In the genomic region with DNA sequence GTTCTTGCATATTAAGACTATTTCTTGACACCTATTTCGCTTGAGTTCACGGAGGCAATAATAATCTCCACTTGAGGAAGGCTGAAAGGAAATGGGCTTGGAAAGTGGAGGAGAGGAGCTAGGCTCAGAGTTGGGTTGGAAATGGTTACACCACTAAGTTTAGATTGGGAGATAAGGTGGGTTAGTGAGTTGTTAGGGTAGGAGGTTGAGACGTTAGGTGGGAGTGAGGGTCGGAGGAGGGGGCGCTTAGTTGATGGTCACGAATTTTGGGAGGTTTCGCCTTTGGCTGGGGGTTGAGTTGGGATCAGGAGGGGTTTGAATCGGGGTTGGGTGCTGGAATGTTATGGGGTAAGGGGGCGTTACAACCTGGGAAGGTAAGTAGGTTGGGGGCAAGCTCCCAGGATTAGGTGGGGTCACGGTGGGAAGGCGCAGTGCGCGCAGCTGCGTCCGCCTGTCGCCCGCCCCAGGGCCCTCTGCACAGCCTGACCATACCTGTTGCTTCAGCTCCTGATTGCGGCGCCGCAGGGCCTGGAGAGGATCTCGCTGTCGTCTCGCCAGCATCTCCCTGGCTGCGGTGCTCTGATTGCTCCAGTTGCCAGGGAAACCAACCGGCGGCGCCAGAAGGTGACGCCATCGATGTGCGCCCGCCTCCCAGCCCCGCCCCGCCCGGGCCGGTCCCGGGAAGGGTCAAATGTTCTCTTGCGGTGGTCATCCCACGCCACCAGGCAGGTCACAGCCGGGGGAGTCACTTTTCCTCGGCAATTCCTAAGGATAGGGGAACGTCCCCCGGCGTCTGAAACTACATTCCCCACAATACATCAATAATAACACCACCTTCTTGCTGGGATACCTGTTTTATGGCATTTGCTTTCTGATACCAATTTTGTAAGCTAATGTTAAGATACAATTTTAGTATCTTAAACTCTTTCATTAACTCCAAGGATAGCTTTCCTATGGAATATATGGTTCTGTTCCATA, we compare ENCODE assay signal across 1 cellular context.
TF ChIP-seq lines count a peak whose summit lies in the region.

Gene NPHP1, minus strand, starts transcription at position 606 of the 978 bp plus-strand sequence. Its CDS starts 45 bp downstream, at position 561.

TF ChIP-seq in HepG2, 621 proteins besides CTCF, POLR2A, EP300 and RAD21 (continued from another document):
- TF ChIP-seq, protein P1, sequence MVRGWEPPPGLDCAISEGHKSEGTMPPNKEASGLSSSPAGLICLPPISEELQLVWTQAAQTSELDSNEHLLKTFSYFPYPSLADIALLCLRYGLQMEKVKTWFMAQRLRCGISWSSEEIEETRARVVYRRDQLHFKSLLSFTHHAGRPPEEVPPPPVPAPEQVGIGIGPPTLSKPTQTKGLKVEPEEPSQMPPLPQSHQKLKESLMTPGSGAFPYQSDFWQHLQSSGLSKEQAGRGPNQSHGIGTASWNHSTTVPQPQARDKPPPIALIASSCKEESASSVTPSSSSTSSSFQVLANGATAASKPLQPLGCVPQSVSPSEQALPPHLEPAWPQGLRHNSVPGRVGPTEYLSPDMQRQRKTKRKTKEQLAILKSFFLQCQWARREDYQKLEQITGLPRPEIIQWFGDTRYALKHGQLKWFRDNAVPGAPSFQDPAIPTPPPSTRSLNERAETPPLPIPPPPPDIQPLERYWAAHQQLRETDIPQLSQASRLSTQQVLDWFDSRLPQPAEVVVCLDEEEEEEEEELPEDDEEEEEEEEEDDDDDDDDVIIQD (CRISPR knock-in tag; IDR thresholded peaks at IDR 0.05; ENCODE audit: low read depth): peak; percentile 17; the same call in 1 of the 2 replicates
- TF ChIP-seq ZNF12 (CRISPR knock-in tag; IDR thresholded peaks at IDR 0.05): 0 out of 2 replicates have a peak, but pooled peaks have one; percentile 27
- no peak for TF ChIP-seq ZNF747 (CRISPR knock-in tag; IDR thresholded peaks at IDR 0.05; ENCODE audit: borderline replicate concordance)
- peak; percentile 70; the same call in 1 of the 2 replicates for TF ChIP-seq NFKB2 (CRISPR knock-in tag; IDR thresholded peaks at IDR 0.05; ENCODE audit: borderline replicate concordance)
- TF ChIP-seq RXRB (CRISPR knock-in tag; IDR thresholded peaks at IDR 0.05; ENCODE audit: borderline replicate concordance): peak; percentile 56; the same call in 1 of the 2 replicates
- no peak for TF ChIP-seq SMC3 (IDR thresholded peaks at IDR 0.05; ENCODE audit: low read length)
- TF ChIP-seq ZNF550 (CRISPR knock-in tag; IDR thresholded peaks at IDR 0.05; ENCODE audit: borderline replicate concordance): peak; percentile 80; the same call in 1 of the 2 replicates
- peak; percentile 77; the same call in 1 of the 2 replicates for TF ChIP-seq CBX5 (CRISPR knock-in tag; IDR thresholded peaks at IDR 0.05; ENCODE audit: borderline replicate concordance)
- peak; percentile 39; the same call in 1 of the 2 replicates for TF ChIP-seq CEBPB (IDR thresholded peaks at IDR 0.05; ENCODE audit: borderline replicate concordance, low read depth, low read length)
- TF ChIP-seq YEATS4 (CRISPR knock-in tag; IDR thresholded peaks at IDR 0.05; ENCODE audit: borderline replicate concordance): peak; percentile 60; the same call in 1 of the 2 replicates
- TF ChIP-seq, protein P2, sequence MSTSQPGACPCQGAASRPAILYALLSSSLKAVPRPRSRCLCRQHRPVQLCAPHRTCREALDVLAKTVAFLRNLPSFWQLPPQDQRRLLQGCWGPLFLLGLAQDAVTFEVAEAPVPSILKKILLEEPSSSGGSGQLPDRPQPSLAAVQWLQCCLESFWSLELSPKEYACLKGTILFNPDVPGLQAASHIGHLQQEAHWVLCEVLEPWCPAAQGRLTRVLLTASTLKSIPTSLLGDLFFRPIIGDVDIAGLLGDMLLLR (CRISPR knock-in tag; IDR thresholded peaks at IDR 0.05): peak; percentile 45; the same call in 1 of the 2 replicates
- TF ChIP-seq RFX5 (IDR thresholded peaks at IDR 0.05; ENCODE audit: low read depth, low read length): peak; percentile 64; the same call in 1 of the 2 replicates
- TF ChIP-seq ZBTB38 (CRISPR knock-in tag; IDR thresholded peaks at IDR 0.05): peak; percentile 31; the same call in 1 of the 2 replicates
- TF ChIP-seq MAFK (conservative IDR thresholded peaks at IDR 0.05 in 1 of 2, IDR thresholded peaks at IDR 0.05 in 1 of 2; ENCODE audit: low read length in 2 of 2): no peak
- TF ChIP-seq POGZ (CRISPR knock-in tag; IDR thresholded peaks at IDR 0.05): peak; percentile 97
- TF ChIP-seq ZNF605 (CRISPR knock-in tag; IDR thresholded peaks at IDR 0.05): no peak; the same call in 1 of the 2 replicates
- peak; percentile 65; the same call in 1 of the 2 replicates for TF ChIP-seq ZNF503 (CRISPR knock-in tag; IDR thresholded peaks at IDR 0.05)
- TF ChIP-seq RFXAP (CRISPR knock-in tag; IDR thresholded peaks at IDR 0.05; ENCODE audit: borderline replicate concordance): peak; percentile 92
- TF ChIP-seq, protein P3, sequence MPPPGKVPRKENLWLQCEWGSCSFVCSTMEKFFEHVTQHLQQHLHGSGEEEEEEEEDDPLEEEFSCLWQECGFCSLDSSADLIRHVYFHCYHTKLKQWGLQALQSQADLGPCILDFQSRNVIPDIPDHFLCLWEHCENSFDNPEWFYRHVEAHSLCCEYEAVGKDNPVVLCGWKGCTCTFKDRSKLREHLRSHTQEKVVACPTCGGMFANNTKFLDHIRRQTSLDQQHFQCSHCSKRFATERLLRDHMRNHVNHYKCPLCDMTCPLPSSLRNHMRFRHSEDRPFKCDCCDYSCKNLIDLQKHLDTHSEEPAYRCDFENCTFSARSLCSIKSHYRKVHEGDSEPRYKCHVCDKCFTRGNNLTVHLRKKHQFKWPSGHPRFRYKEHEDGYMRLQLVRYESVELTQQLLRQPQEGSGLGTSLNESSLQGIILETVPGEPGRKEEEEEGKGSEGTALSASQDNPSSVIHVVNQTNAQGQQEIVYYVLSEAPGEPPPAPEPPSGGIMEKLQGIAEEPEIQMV (CRISPR knock-in tag; IDR thresholded peaks at IDR 0.05; ENCODE audit: low read depth): 0 out of 2 replicates have a peak, but pooled peaks have one; percentile 44
- TF ChIP-seq WIZ (CRISPR knock-in tag; IDR thresholded peaks at IDR 0.05): no peak
- TF ChIP-seq SRY (CRISPR knock-in tag; IDR thresholded peaks at IDR 0.05): no peak
- 0 out of 2 replicates have a peak, but pooled peaks have one; percentile 37 for TF ChIP-seq PPARG (CRISPR knock-in tag; conservative IDR thresholded peaks at IDR 0.05)
- TF ChIP-seq HOXA7 (CRISPR knock-in tag; IDR thresholded peaks at IDR 0.05): no peak
- peak; percentile 76 for TF ChIP-seq MED1 (CRISPR knock-in tag; IDR thresholded peaks at IDR 0.05)
- TF ChIP-seq HIVEP1 (CRISPR knock-in tag; IDR thresholded peaks at IDR 0.05): 0 out of 2 replicates have a peak, but pooled peaks have one; percentile 48
- peak; percentile 56; the same call in 1 of the 2 replicates for TF ChIP-seq NR2F6 (IDR thresholded peaks at IDR 0.05)
- peak; percentile 80 for TF ChIP-seq NR2F6 (CRISPR knock-in tag; IDR thresholded peaks at IDR 0.05)
- peak; percentile 55; the same call in 1 of the 2 replicates for TF ChIP-seq ZBTB7B (CRISPR knock-in tag; IDR thresholded peaks at IDR 0.05)
